1 cellular context compared by ENCODE assay signal in genomic region chr19:42601811-42602443, GRCh38.
A peak's percentile ranks its signal among the peaks of the same experiment; 100 is the strongest.
TF ChIP-seq lines count a peak whose summit lies in the region.

No MANE protein-coding gene starts in this region.

TF ChIP-seq in HepG2, 621 proteins besides CTCF, POLR2A, EP300 and RAD21 (continued from another document):
- TF ChIP-seq PATZ1 (CRISPR knock-in tag; IDR thresholded peaks at IDR 0.05): no peak
- no peak for TF ChIP-seq ZNF841 (CRISPR knock-in tag; IDR thresholded peaks at IDR 0.05; ENCODE audit: borderline replicate concordance)
- peak; percentile 28; the same call in 1 of the 2 replicates for TF ChIP-seq ARID5B (CRISPR knock-in tag; IDR thresholded peaks at IDR 0.05)
- no peak for TF ChIP-seq ZNF652 (CRISPR knock-in tag; IDR thresholded peaks at IDR 0.05; ENCODE audit: borderline replicate concordance, low read depth)
- TF ChIP-seq ZNF234 (CRISPR knock-in tag; conservative IDR thresholded peaks at IDR 0.05): no peak
- no peak for TF ChIP-seq ZNF333 (CRISPR knock-in tag; IDR thresholded peaks at IDR 0.05; ENCODE audit: borderline replicate concordance)
- no peak for TF ChIP-seq NCOA1 (CRISPR knock-in tag; IDR thresholded peaks at IDR 0.05)
- no peak for TF ChIP-seq ZNF142 (CRISPR knock-in tag; IDR thresholded peaks at IDR 0.05)
- no peak for TF ChIP-seq ZNF441 (CRISPR knock-in tag; IDR thresholded peaks at IDR 0.05; ENCODE audit: borderline replicate concordance)
- TF ChIP-seq ZUFSP (CRISPR knock-in tag; IDR thresholded peaks at IDR 0.05; ENCODE audit: borderline replicate concordance): no peak
- TF ChIP-seq MEIS2 (CRISPR knock-in tag; IDR thresholded peaks at IDR 0.05): no peak
- TF ChIP-seq ZNF576 (CRISPR knock-in tag; IDR thresholded peaks at IDR 0.05): no peak
- TF ChIP-seq ARID2 (CRISPR knock-in tag; IDR thresholded peaks at IDR 0.05; ENCODE audit: borderline replicate concordance): no peak
- TF ChIP-seq ETS1 (CRISPR knock-in tag; IDR thresholded peaks at IDR 0.05): no peak
- no peak for TF ChIP-seq ZNF276 (CRISPR knock-in tag; IDR thresholded peaks at IDR 0.05; ENCODE audit: low read depth)
- no peak for TF ChIP-seq SRF (IDR thresholded peaks at IDR 0.05; ENCODE audit: low read depth, low read length)
- no peak for TF ChIP-seq ZNF3 (CRISPR knock-in tag; IDR thresholded peaks at IDR 0.05)
- TF ChIP-seq MAX (IDR thresholded peaks at IDR 0.05): no peak
- TF ChIP-seq MXD4 (CRISPR knock-in tag; IDR thresholded peaks at IDR 0.05): no peak
- TF ChIP-seq BRD4 (CRISPR knock-in tag; IDR thresholded peaks at IDR 0.05): no peak
- 0 out of 2 replicates have a peak, but pooled peaks have one; percentile 49 for TF ChIP-seq ATF6 (CRISPR knock-in tag; conservative IDR thresholded peaks at IDR 0.05)
